Comparison of ENCODE assay signal across 15 cellular contexts in genomic region chr3:152496716-152497115, GRCh38.
A peak's percentile ranks its signal among the peaks of the same experiment; 100 is the strongest.
DNase-seq lines count a peak whose midpoint lies in the region; ATAC-seq, FAIRE-seq and TF ChIP-seq lines count a peak whose summit lies in the region.
"Had no signal": no experiment of that assay in that cellular context is flagged by ENCODE, and none has a peak within 500 bp of the region (broad histone marks: within the 10 kb centered on the region; RNA-seq: fewer than 3 reads in every experiment).

No MANE protein-coding gene starts in this region.

- H3K9me3 ChIP-seq in GM12878 (replicated peaks; ENCODE audit: control insufficient read depth, insufficient read depth, low read length): peaks cover 2% of the 10 kb centered on the region
- no peaks in the 10 kb centered on the region for H3K9me3 ChIP-seq in HepG2 (ENCODE audit: low read length)
- H3K9me3 ChIP-seq: breast epithelium had no signal

- no peak for TF ChIP-seq EP300 in GM12878 (IDR thresholded peaks at IDR 0.05; ENCODE audit: borderline replicate concordance in 1 of 2, control insufficient read depth in 1 of 2, low read depth in 2 of 2, low read length in 2 of 2)
- TF ChIP-seq EP300 in HepG2 (IDR thresholded peaks at IDR 0.05; ENCODE audit: low read depth in 2 of 2, low read length in 2 of 2): no peak
- TF ChIP-seq EP300 in HepG2 (CRISPR knock-in tag; IDR thresholded peaks at IDR 0.05; ENCODE audit: borderline replicate concordance): no peak

- TF ChIP-seq RAD21 in GM12878 (IDR thresholded peaks at IDR 0.05; ENCODE audit: insufficient read depth, low read depth, low read length) (no peak), HepG2 (CRISPR knock-in tag; IDR thresholded peaks at IDR 0.05) (no peak)

- no peaks in the 10 kb centered on the region for H3K27me3 ChIP-seq in GM12878 (replicated peaks in 1 of 2; ENCODE audit: control insufficient read depth in 2 of 2, insufficient read depth in 2 of 2, low read length in 1 of 2)
- H3K27me3 ChIP-seq in HepG2 (ENCODE audit: control insufficient read depth in 1 of 2, insufficient read depth in 2 of 2, low read length in 2 of 2): no peaks in the 10 kb centered on the region
- H3K27me3 ChIP-seq: breast epithelium had no signal

- intact Hi-C loops in GM12878 (cut with micrococcal nuclease; ENCODE audit: unreplicated experiment): loop anchor here (2.0 kb wide), 2 partner anchors 14 to 16 kb away; no protein-coding TSS in a partner anchor
- intact Hi-C loops in HepG2 (cut with micrococcal nuclease; ENCODE audit: unreplicated experiment): no loop called here

- CTCF ChIA-PET in GM12878 (lab: Yijun Ruan, JAX) (interaction anchor here (0.6 to 2.4 kb wide), 9 partner anchors 10 to 77 kb away, joined by 3 to 9 read pairs (median 5); no protein-coding TSS in a partner anchor), HepG2 (lab: Yijun Ruan, JAX; ENCODE audit: low intra/inter-chr PET ratio, low total read pairs) (no interaction called here)

- H4K20me1 ChIP-seq in GM12878 (ENCODE audit: control insufficient read depth, insufficient read depth): no peaks in the 10 kb centered on the region
- H4K20me1 ChIP-seq in HepG2 (ENCODE audit: insufficient read depth, low read length): no peaks in the 10 kb centered on the region

- BruUV-seq in GM12878 (replicated peaks; lab: Mats Ljungman, UMichigan): no TSS peak
- no TSS peak for BruUV-seq in HepG2 (replicated peaks; lab: Mats Ljungman, UMichigan)

- POLR2A ChIA-PET in GM12878 (lab: Charles Lee): interaction anchor here (1.0 to 1.5 kb wide), 3 partner anchors 10 to 20 kb away, joined by 3 to 4 read pairs (median 4); no protein-coding TSS in a partner anchor
- POLR2A ChIA-PET in HepG2 (lab: Yijun Ruan, JAX): no interaction called here

- no peak overlapping the region for H3K9ac ChIP-seq in GM12878 (ENCODE audit: control insufficient read depth, insufficient read depth, low read length)
- H3K9ac ChIP-seq in HepG2 (ENCODE audit: insufficient read depth, low read depth, low read length): no peak overlapping the region

- peak; percentile 53 for ATAC-seq in GM19351 (IDR thresholded peaks at IDR 0.05; ENCODE audit: unreplicated experiment)
- peak; percentile 67 for ATAC-seq in HG02642 (IDR thresholded peaks at IDR 0.05; ENCODE audit: poor library complexity, unreplicated experiment)
- ATAC-seq in GM12878: peak; percentile 40
- ATAC-seq in stimulated activated naive B cell treated with anti-CD40 and anti-IgM and Interleukin-4, amounts not matched to agents 10 μg/mL and 1 μg/mL and 100 μg/mL, for 72 hours (replicated peaks): peak; percentile 81 to 85
- no peak for ATAC-seq in HepG2
- ATAC-seq in activated CD4-positive, CD25-positive, alpha-beta regulatory T cell treated with anti-CD3 and anti-CD28 coated beads, Interleukin-2, amount 50 U/mL, for 24 hours: no peak
- ATAC-seq: SK-N-SH treated with all-trans-retinoic acid at 6 μM for 48 hours had no signal

- H3K4me1 Mint-ChIP-seq in stimulated activated naive B cell treated with anti-CD40 and anti-IgM and Interleukin-4, amounts not matched to agents 10 μg/mL and 1 μg/mL and 100 μg/mL, for 72 hours: peaks cover 31 to 66% of the 10 kb centered on the region in 2 donors

- 7% methylated on average over 1 of the region's 1 CpG for WGBS in GM12878 (ENCODE audit: insufficient coverage, insufficient replicate concordance, low lambda C conversion rate, missing lambda C conversion rate)
- WGBS in HepG2 (ENCODE audit: low lambda C conversion rate): 0% methylated on average over 1 of the region's 1 CpG

- in situ Hi-C loops in GM12878 (cut with MboI): no loop called here
- in situ Hi-C loops in HepG2 (cut with HindIII; ENCODE audit: extremely low pct_ligation_motif_present, low pct_unique_long_range_greater_than_20kb): no loop called here

- SMC1A ChIA-PET in GM12878 (lab: Charles Lee; ENCODE audit: uncharacterized antibody, unreplicated experiment): interaction anchor here (0.7 to 3.5 kb wide), 7 partner anchors 11 to 20 kb away, joined by 3 to 28 read pairs (median 4); no protein-coding TSS in a partner anchor

- H3K4me3 Mint-ChIP-seq in stimulated activated naive B cell treated with anti-CD40 and anti-IgM and Interleukin-4, amounts not matched to agents 10 μg/mL and 1 μg/mL and 100 μg/mL, for 72 hours: peak overlapping the region; percentile 71 to 85
- H3K4me3 Mint-ChIP-seq: activated CD4-positive, alpha-beta T cell treated with anti-CD3 and anti-CD28 coated beads, Interleukin-2, amount 10 ng/mL, durations not matched to agents 24 days and 14 days had no signal

- no peak for TF ChIP-seq POLR2A in GM12878 (IDR thresholded peaks at IDR 0.05; ENCODE audit: low read depth, low read length)
- no peak for TF ChIP-seq POLR2A in HepG2 (IDR thresholded peaks at IDR 0.05; ENCODE audit: insufficient read depth in 1 of 2, low read depth in 2 of 2, low read length in 2 of 2)

- H3K27ac ChIP-seq in GM12878 (ENCODE audit: control insufficient read depth, insufficient read depth): peak overlapping the region; percentile 50; the same call in 1 of the 2 replicates
- no peak overlapping the region for H3K27ac ChIP-seq in HepG2 (ENCODE audit: extremely low read length, insufficient read depth, low read length)

- H3K27me3 Mint-ChIP-seq in stimulated activated naive B cell treated with anti-CD40 and anti-IgM and Interleukin-4, amounts not matched to agents 10 μg/mL and 1 μg/mL and 100 μg/mL, for 72 hours: no peaks in the 10 kb centered on the region
- H3K27me3 Mint-ChIP-seq: progenitor cell of endocrine pancreas had no signal

- H3K4me2 ChIP-seq in GM12878 (ENCODE audit: control insufficient read depth, insufficient read depth): peak overlapping the region; percentile 12; the same call in 1 of the 2 replicates
- H3K4me2 ChIP-seq in HepG2 (ENCODE audit: low read depth, low read length): no peak overlapping the region

- peaks cover 6 to 7% of the 10 kb centered on the region in 2 donors for H3K9me3 Mint-ChIP-seq in stimulated activated naive B cell treated with anti-CD40 and anti-IgM and Interleukin-4, amounts not matched to agents 10 μg/mL and 1 μg/mL and 100 μg/mL, for 72 hours
- H3K9me3 Mint-ChIP-seq: activated CD4-positive, alpha-beta T cell treated with anti-CD3 and anti-CD28 coated beads, Interleukin-2, amount 10 ng/mL, durations not matched to agents 24 days and 14 days had no signal

- H3K79me2 ChIP-seq in GM12878 (ENCODE audit: control insufficient read depth, insufficient read depth, low read length) (no peaks in the 10 kb centered on the region), HepG2 (ENCODE audit: insufficient read depth, low read length) (no peaks in the 10 kb centered on the region)

- H3K36me3 Mint-ChIP-seq in stimulated activated naive B cell treated with anti-CD40 and anti-IgM and Interleukin-4, amounts not matched to agents 10 μg/mL and 1 μg/mL and 100 μg/mL, for 72 hours: peaks cover 35 to 44% of the 10 kb centered on the region in 2 donors

- H2AFZ ChIP-seq in GM12878 (ENCODE audit: control insufficient read depth, low read depth, low read length) (no peak overlapping the region), HepG2 (ENCODE audit: low read length) (no peak overlapping the region)

- TF ChIP-seq CTCF in GM12878 (IDR thresholded peaks at IDR 0.05 in 2 of 3, conservative IDR thresholded peaks at IDR 0.05 in 1 of 3; ENCODE audit: control insufficient read depth in 2 of 3, extremely low read depth in 1 of 3, insufficient read depth in 1 of 3, low read depth in 3 of 3, low read length in 3 of 3): no peak
- no peak for TF ChIP-seq CTCF in HepG2 (CRISPR knock-in tag; IDR thresholded peaks at IDR 0.05)

- FAIRE-seq in GM12878 (lab: Jason Lieb, UNC) (peak; percentile 85), HepG2 (lab: Jason Lieb, UNC) (no peak)

- no peak overlapping the region for H3K4me3 ChIP-seq in GM12878
- no peak overlapping the region for H3K4me3 ChIP-seq in HepG2 (replicated peaks in 1 of 3; ENCODE audit: insufficient read depth in 1 of 3, low read depth in 2 of 3, low read length in 3 of 3)
- H3K4me3 ChIP-seq: breast epithelium had no signal

- RAD21 ChIA-PET in GM12878 (lab: Charles Lee; ENCODE audit: unreplicated experiment): interaction anchor here (0.9 to 1.6 kb wide), 8 partner anchors 10 to 419 kb away, joined by 3 to 7 read pairs (median 3); no protein-coding TSS in a partner anchor

- peaks cover under 1% of the 10 kb centered on the region; the same call in 1 of the 2 replicates for H3K4me1 ChIP-seq in GM12878 (ENCODE audit: control insufficient read depth, insufficient read depth, low read length)
- H3K4me1 ChIP-seq in HepG2 (ENCODE audit: insufficient read depth, low read length): no peaks in the 10 kb centered on the region
- H3K4me1 ChIP-seq: breast epithelium had no signal

- no peaks in the 10 kb centered on the region for H3K36me3 ChIP-seq in GM12878 (ENCODE audit: control insufficient read depth in 2 of 2, insufficient read depth in 2 of 2, low read length in 1 of 2)
- no peaks in the 10 kb centered on the region for H3K36me3 ChIP-seq in HepG2 (replicated peaks in 1 of 2; ENCODE audit: control insufficient read depth in 1 of 2, insufficient read depth in 2 of 2, low read length in 2 of 2)
- H3K36me3 ChIP-seq: breast epithelium had no signal

- DNase-seq in GM12878 (ENCODE audit: low read depth, low spot score) (no peak), HepG2 (ENCODE audit: low spot score) (no peak), NCI-H510A treated with DMSO at 0.1 percent for 48 hours (lab: John Stamatoyannopoulos, UW) (no peak)
- DNase-seq in stimulated activated naive B cell treated with anti-CD40 and anti-IgM and Interleukin-4, amounts not matched to agents 10 μg/mL and 1 μg/mL and 100 μg/mL, for 72 hours: no peak
- DNase-seq: activated CD4-positive, alpha-beta T cell treated with anti-CD3 and anti-CD28 coated beads, Interleukin-2, amount 10 ng/mL, durations not matched to agents 24 days and 14 days; activated effector memory CD4-positive, alpha-beta T cell treated with anti-CD3 and anti-CD28 coated beads, Interleukin-2, amount 50 U/mL, for 16 hours; KG1; NCI-H187 treated with DMSO at 0.1 percent for 48 hours; stimulated activated CD4-positive, alpha-beta T cell treated with anti-CD3 and anti-CD28 coated beads, Interleukin-4, amount 100 ng/mL, for 24 hours had no signal

- H3K27ac Mint-ChIP-seq in stimulated activated naive B cell treated with anti-CD40 and anti-IgM and Interleukin-4, amounts not matched to agents 10 μg/mL and 1 μg/mL and 100 μg/mL, for 72 hours: peak overlapping the region; percentile 89
- H3K27ac Mint-ChIP-seq: activated CD4-positive, alpha-beta T cell treated with anti-CD3 and anti-CD28 coated beads, Interleukin-2, amount 10 ng/mL, durations not matched to agents 24 days and 14 days; progenitor cell of endocrine pancreas had no signal

TF ChIP-seq in GM12878, 131 proteins besides CTCF, POLR2A, EP300 and RAD21 (continues in another document):
- TF ChIP-seq ZNF207 (IDR thresholded peaks at IDR 0.05; ENCODE audit: borderline replicate concordance): no peak
- no peak for TF ChIP-seq BRCA1 (IDR thresholded peaks at IDR 0.05; ENCODE audit: low read depth, low read length)

TF ChIP-seq in HepG2, 621 proteins besides CTCF, POLR2A, EP300 and RAD21 (continues in another document):
- TF ChIP-seq POLR2AphosphoS5 (IDR thresholded peaks at IDR 0.05; ENCODE audit: low read depth, low read length) (no peak), IKZF1 (IDR thresholded peaks at IDR 0.05) (no peak), LBX2 (CRISPR knock-in tag; IDR thresholded peaks at IDR 0.05; ENCODE audit: borderline replicate concordance) (no peak)

Comparison
In these comparisons a context has a peak if more than half of its experiments do, and no peak if none do; other contexts are left out.
1. ATAC-seq: peak in GM19351 (single experiment), HG02642 (single experiment), GM12878 (single experiment) and stimulated activated naive B cell treated with anti-CD40 and anti-IgM and Interleukin-4, amounts not matched to agents 10 μg/mL and 1 μg/mL and 100 μg/mL, for 72 hours (2 of 2); none in HepG2 (single experiment) and activated CD4-positive, CD25-positive, alpha-beta regulatory T cell treated with anti-CD3 and anti-CD28 coated beads, Interleukin-2, amount 50 U/mL, for 24 hours (0 of 2).